12 cellular contexts compared by ENCODE assay signal in the genomic region with DNA sequence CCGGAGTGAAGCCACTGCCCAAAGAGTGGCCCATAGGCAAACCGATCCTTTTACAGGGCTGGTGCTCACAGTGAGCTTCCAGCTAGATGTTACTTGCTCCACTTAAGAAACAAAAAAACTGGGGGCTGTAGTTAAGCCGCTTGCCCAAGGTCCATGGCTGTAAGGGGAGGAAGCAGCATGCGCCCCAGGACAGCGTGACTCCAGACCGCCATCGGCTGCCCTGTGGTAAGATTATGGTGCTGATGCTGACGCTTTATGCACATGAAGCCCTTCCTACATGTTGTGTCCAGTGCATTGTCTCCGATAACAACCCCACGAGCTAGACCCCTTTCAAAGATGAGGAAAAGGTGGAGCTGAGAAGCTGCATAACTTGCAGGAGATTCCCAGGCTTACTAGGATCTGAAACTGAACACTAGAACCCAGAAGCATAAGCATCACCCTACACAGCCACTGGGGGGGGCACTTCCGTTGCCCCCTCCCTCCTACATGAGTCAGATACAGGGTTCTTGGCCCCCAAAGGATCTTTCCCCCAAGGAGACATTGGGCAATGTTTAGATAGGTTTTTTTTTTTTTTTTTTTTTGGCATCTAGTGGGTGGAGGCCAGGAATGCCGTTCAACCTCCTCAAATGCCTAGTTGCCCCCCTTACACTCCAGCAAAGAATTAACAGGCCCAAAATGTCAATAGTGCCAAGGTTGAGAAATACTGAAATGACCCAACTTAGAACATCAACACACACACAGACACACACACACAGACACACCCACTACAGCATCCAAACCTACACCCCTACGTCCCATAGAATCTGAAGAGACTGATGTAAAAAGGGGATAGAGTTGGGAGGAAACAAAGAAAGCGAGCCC. TPM values are rescaled to one million over a fixed set of nuclear protein-coding genes. Genes with fewer than 3 reads are reported as not detected.
DNase-seq lines count a peak whose midpoint lies in the region; ATAC-seq, FAIRE-seq and TF ChIP-seq lines count a peak whose summit lies in the region.
"Had no signal": no experiment of that assay in that cellular context is flagged by ENCODE, and none has a peak within 500 bp of the region (broad histone marks: within the 10 kb centered on the region; RNA-seq: fewer than 3 reads in every experiment).

No MANE protein-coding gene starts in this region.

- H3K36me3 ChIP-seq in right atrium auricular region (no peaks in the 10 kb centered on the region), pancreas (no peaks in the 10 kb centered on the region)
- no peaks in the 10 kb centered on the region for H3K36me3 ChIP-seq in effector memory CD4-positive, alpha-beta T cell (ENCODE audit: control insufficient read depth, insufficient read depth, low read length)
- H3K36me3 ChIP-seq: MG63 had no signal

- in situ Hi-C loops in astrocyte of the spinal cord (cut with HindIII; ENCODE audit: low sequenced_read_pairs), result no loop called here

- intact Hi-C loops in pancreas (cut with DNase I), result no loop called here

- H3K4me3 ChIP-seq in astrocyte of the spinal cord (ENCODE audit: low read depth, low read length) (no peak overlapping the region), right atrium auricular region (no peak overlapping the region), pancreas (no peak overlapping the region)
- no peak overlapping the region for H3K4me3 ChIP-seq in effector memory CD4-positive, alpha-beta T cell (ENCODE audit: insufficient read depth, low read depth, low read length, poor library complexity, severe bottlenecking)
- H3K4me3 ChIP-seq: MG63 had no signal

- ATAC-seq in pancreas, result no peak

- H3K27me3 ChIP-seq in right atrium auricular region (no peaks in the 10 kb centered on the region), pancreas (no peaks in the 10 kb centered on the region)
- H3K27me3 ChIP-seq in effector memory CD4-positive, alpha-beta T cell (replicated peaks; ENCODE audit: control insufficient read depth, insufficient read depth, low read length, poor library complexity, severe bottlenecking), result no peaks in the 10 kb centered on the region
- H3K27me3 ChIP-seq: MG63 had no signal

- DNase-seq in NCI-H82 (lab: John Stamatoyannopoulos, UW) (peak; percentile 23), NCI-H82 treated with DMSO at 0.1 percent for 48 hours (lab: John Stamatoyannopoulos, UW; ENCODE audit: unreplicated experiment) (no peak), astrocyte of the spinal cord (ENCODE audit: low read depth, low spot score) (no peak), right atrium auricular region (ENCODE audit: low spot score) (no peak), urothelium cell line (ENCODE audit: low spot score) (peak; percentile 57), pancreas (no peak)
- DNase-seq in activated T-cell treated with anti-CD3 and anti-CD28 coated beads, Interleukin-2, amount 50 U/mL, for 48 hours, result no peak
- no peak for DNase-seq in effector memory CD4-positive, alpha-beta T cell
- DNase-seq: activated naive CD4-positive, alpha-beta T cell treated with Interleukin-2 at 50 U/mL for 16 hours; midbrain; trophoblast cell had no signal

- WGBS in pancreas, 2 donors, result 86 to 92% methylated on average over 14 of the region's 14 CpGs

- TF ChIP-seq CTCF in astrocyte of the spinal cord (IDR thresholded peaks at IDR 0.05; ENCODE audit: low read depth, low read length) (peak; percentile 17), right atrium auricular region (IDR thresholded peaks at IDR 0.05) (peak in 1 of 2 donors; percentile 19), pancreas (IDR thresholded peaks at IDR 0.05) (no peak)

- H3K4me1 ChIP-seq in right atrium auricular region (peaks cover 0 to 28% of the 10 kb centered on the region in 2 donors), pancreas (peaks cover 0 to 4% (median 0%) of the 10 kb centered on the region in 3 donors)
- H3K4me1 ChIP-seq in effector memory CD4-positive, alpha-beta T cell (ENCODE audit: control insufficient read depth, insufficient read depth, low read length, poor library complexity, severe bottlenecking), result no peaks in the 10 kb centered on the region

- peak overlapping the region; percentile 57 to 73 for H3K27ac ChIP-seq in right atrium auricular region
- H3K27ac ChIP-seq in pancreas, result no peak overlapping the region
- no peak overlapping the region for H3K27ac ChIP-seq in effector memory CD4-positive, alpha-beta T cell (ENCODE audit: insufficient read depth, low read length, poor library complexity, severe bottlenecking)

- H3K9me3 ChIP-seq in right atrium auricular region (no peaks in the 10 kb centered on the region), pancreas (no peaks in the 10 kb centered on the region)
- no peaks in the 10 kb centered on the region for H3K9me3 ChIP-seq in effector memory CD4-positive, alpha-beta T cell (ENCODE audit: control insufficient read depth, low read length)
- H3K9me3 ChIP-seq: MG63 had no signal

- peak; percentile 94 for FAIRE-seq in urothelium cell line (lab: Jason Lieb, UNC)
- FAIRE-seq in pancreas (lab: Jason Lieb, UNC), result no peak

RNA-seq across cellular contexts. Expression of a gene that starts 53.9 kb away (rescaled TPM):
- total RNA-seq in right atrium auricular region, result 10 to 100 TPM; 13.0 to 14.3 TPM
- 1 to 10 TPM in 3 of 6 donors, under 1 TPM in 3; 0.54 to 2.6 (median 0.85) TPM for total RNA-seq in pancreas
- polyA plus RNA-seq in pancreas, result 1 to 10 TPM in 1 of 2 donors, under 1 TPM in 1; 0.72 to 1.2 TPM

Comparison
In these comparisons a context has a peak if more than half of its experiments do, and no peak if none do; other contexts are left out.
1. DNase-seq: peak in NCI-H82 (single experiment) and urothelium cell line (single experiment); none in NCI-H82 treated with DMSO at 0.1 percent for 48 hours (single experiment), astrocyte of the spinal cord (single experiment), right atrium auricular region (single experiment), activated T-cell treated with anti-CD3 and anti-CD28 coated beads, Interleukin-2, amount 50 U/mL, for 48 hours (0 of 2), pancreas (0 of 6) and effector memory CD4-positive, alpha-beta T cell (0 of 3).
2. H3K27ac ChIP-seq: peak in right atrium auricular region (2 of 2); none in pancreas (0 of 4) and effector memory CD4-positive, alpha-beta T cell (single experiment).